12 cellular contexts compared by ENCODE assay signal in genomic region chrX:100408643-100409315, GRCh38. TPM values are rescaled to one million over a fixed set of nuclear protein-coding genes. Genes with fewer than 3 reads are reported as not detected.
A peak's percentile ranks its signal among the peaks of the same experiment; 100 is the strongest.
DNase-seq lines count a peak whose midpoint lies in the region; TF ChIP-seq lines count a peak whose summit lies in the region.
"Had no signal": no experiment of that assay in that cellular context is flagged by ENCODE, and none has a peak within 500 bp of the region (broad histone marks: within the 10 kb centered on the region; RNA-seq: fewer than 3 reads in every experiment).

No MANE protein-coding gene starts in this region.

- H3K9me3 ChIP-seq in SK-N-MC (ENCODE audit: low read depth, low read length) = no peaks in the 10 kb centered on the region
- H3K9me3 ChIP-seq in iPS-18a (ENCODE audit: control insufficient read depth, low read depth, low read length) = peaks cover 5% of the 10 kb centered on the region
- no peaks in the 10 kb centered on the region for H3K9me3 ChIP-seq in sigmoid colon
- H3K9me3 ChIP-seq: thyroid gland had no signal

- DNase-seq in GM10248 (ENCODE audit: extremely low spot score) = peak; percentile 13
- DNase-seq in SK-N-MC (ENCODE audit: low read depth, low spot score) = no peak
- DNase-seq in sigmoid colon = no peak
- no peak for DNase-seq in stimulated activated CD4-positive, alpha-beta T cell treated with anti-CD3 and anti-CD28 coated beads, Interleukin-4, amount 100 ng/mL, for 24 hours
- DNase-seq in NCI-H146 treated with DMSO at 0.1 percent for 48 hours (lab: John Stamatoyannopoulos, UW; ENCODE audit: unreplicated experiment) = no peak
- no peak for DNase-seq in LoVo (ENCODE audit: low spot score)
- DNase-seq: brain microvascular endothelial cell; foreskin melanocyte; stimulated activated CD4-positive, alpha-beta T cell treated with anti-CD3 and anti-CD28 coated beads, Interleukin-2, amount 100 ng/mL, for 24 hours; thyroid gland had no signal

- TF ChIP-seq CTCF in GM10248 (IDR thresholded peaks at IDR 0.05; ENCODE audit: control extremely low read depth, extremely low read depth, low read depth, missing control alignments) = no peak
- no peak for TF ChIP-seq CTCF in sigmoid colon (IDR thresholded peaks at IDR 0.05)

- peaks cover 24% of the 10 kb centered on the region for H3K4me1 ChIP-seq in iPS-18a (ENCODE audit: control insufficient read depth, low read depth, low read length)
- H3K4me1 ChIP-seq in sigmoid colon = peaks cover 0 to 29% (median 24%) of the 10 kb centered on the region in 4 donors

- H3K9ac ChIP-seq in SK-N-MC (ENCODE audit: insufficient read length) (no peak overlapping the region), iPS-18a (ENCODE audit: low read length) (no peak overlapping the region)

- H3K27me3 ChIP-seq in iPS-18a (ENCODE audit: control insufficient read depth, insufficient read depth, low read length) (peaks cover 97% of the 10 kb centered on the region), sigmoid colon (peaks cover 33 to 81% (median 49%) of the 10 kb centered on the region in 3 donors)

- H3K36me3 ChIP-seq in SK-N-MC (ENCODE audit: insufficient read depth, low read length) = no peaks in the 10 kb centered on the region
- no peaks in the 10 kb centered on the region for H3K36me3 ChIP-seq in iPS-18a (ENCODE audit: control insufficient read depth, low read depth, low read length)
- no peaks in the 10 kb centered on the region for H3K36me3 ChIP-seq in sigmoid colon
- H3K36me3 ChIP-seq: brain microvascular endothelial cell, thyroid gland had no signal

- H3K4me3 ChIP-seq in SK-N-MC = peak overlapping the region; percentile 76
- H3K4me3 ChIP-seq in iPS-18a (ENCODE audit: low read length) = peak overlapping the region; percentile 71
- peak overlapping the region in 3 of 4 donors; percentile 30 to 45 (median 40) for H3K4me3 ChIP-seq in sigmoid colon
- H3K4me3 ChIP-seq: K562 had no signal

- CTCF ChIA-PET in GM10248 (lab: Yijun Ruan, JAX) = no interaction called here

- TF ChIP-seq EP300 in sigmoid colon (IDR thresholded peaks at IDR 0.05) = no peak

- POLR2A ChIA-PET in GM10248 (lab: Yijun Ruan, JAX) = no interaction called here

- WGBS in sigmoid colon, 2 donors = 4% methylated on average over 82 of the region's 82 CpGs

- H3K27ac ChIP-seq in SK-N-MC = no peak overlapping the region
- H3K27ac ChIP-seq in iPS-18a (ENCODE audit: low read length) = no peak overlapping the region
- H3K27ac ChIP-seq in sigmoid colon = no peak overlapping the region
- H3K27ac ChIP-seq: brain microvascular endothelial cell, thyroid gland had no signal

- intact Hi-C loops in sigmoid colon (cut with DNase I) = no loop called here

- no peak for TF ChIP-seq POLR2A in sigmoid colon (IDR thresholded peaks at IDR 0.05)

RNA-seq across cellular contexts. Expression of gene PCDH19, which starts 1.3 kb away (rescaled TPM):
- 1 to 10 TPM in 1 of 4 donors, under 1 TPM in 3; 0.71 to 2.2 (median 0.89) TPM for total RNA-seq in sigmoid colon
- under 1 TPM in 2 of 3 donors, not detected in 1; 0.23 to 0.29 TPM for polyA plus RNA-seq in sigmoid colon
- total RNA-seq: K562 had no signal
- polyA plus RNA-seq: K562 had no signal
